ENCODE assay signal across 10 cellular contexts in genomic region chr16:17313085-17313611, GRCh38.
A peak's percentile ranks its signal among the peaks of the same experiment; 100 is the strongest.
DNase-seq lines count a peak whose midpoint lies in the region; ATAC-seq lines count a peak whose summit lies in the region.
"Had no signal": no experiment of that assay in that cellular context is flagged by ENCODE, and none has a peak within 500 bp of the region (broad histone marks: within the 10 kb centered on the region; RNA-seq: fewer than 3 reads in every experiment).

No MANE protein-coding gene starts in this region.

- H3K27me3 ChIP-seq in mucosa of rectum (ENCODE audit: control insufficient read depth in 2 of 2, insufficient read depth in 2 of 2, low read length in 2 of 2), result no peaks in the 10 kb centered on the region

- H3K36me3 ChIP-seq in mucosa of rectum (ENCODE audit: control insufficient read depth in 2 of 2, insufficient read depth in 2 of 2, low read length in 2 of 2), result no peaks in the 10 kb centered on the region
- no peaks in the 10 kb centered on the region for H3K36me3 ChIP-seq in urinary bladder (ENCODE audit: insufficient read depth)

- no peaks in the 10 kb centered on the region for H3K9me3 ChIP-seq in mucosa of rectum (ENCODE audit: control insufficient read depth in 2 of 2, low read length in 2 of 2)

- 8% methylated on average over 4 of the region's 4 CpGs for WGBS in urinary bladder

- H3K27ac ChIP-seq in mucosa of rectum (ENCODE audit: low read depth in 2 of 2, low read length in 2 of 2) (peak overlapping the region; percentile 58 to 71), urinary bladder (ENCODE audit: low read depth) (peak overlapping the region; percentile 76)

- H3K4me1 ChIP-seq in mucosa of rectum (ENCODE audit: control insufficient read depth in 2 of 2, insufficient read depth in 2 of 2, low read length in 2 of 2) (peaks cover 8 to 12% of the 10 kb centered on the region in 2 donors), urinary bladder (ENCODE audit: insufficient read depth) (no peaks in the 10 kb centered on the region)

- peak; percentile 58 for DNase-seq in NCI-H2171 treated with DMSO at 0.1 percent for 48 hours (lab: John Stamatoyannopoulos, UW)
- DNase-seq in NCI-H2171 (lab: John Stamatoyannopoulos, UW), result no peak
- DNase-seq in epidermal melanocyte (ENCODE audit: insufficient read length, low spot score), result peak; percentile 45
- DNase-seq in NCI-H345 treated with DMSO at 0.1 percent for 48 hours (lab: John Stamatoyannopoulos, UW; ENCODE audit: unreplicated experiment), result no peak
- DNase-seq: activated CD4-positive, alpha-beta memory T cell treated with anti-CD3 and anti-CD28 coated beads, Interleukin-2, amount 10 ng/mL, durations not matched to agents 7 days and 5 days; trophoblast cell had no signal

- H3K4me3 ChIP-seq in mucosa of rectum (ENCODE audit: low read length in 2 of 2) (no peak overlapping the region), urinary bladder (ENCODE audit: low read depth, low read length) (no peak overlapping the region)

- peak overlapping the region in 1 of 2 donors; percentile 28 for H3K9ac ChIP-seq in mucosa of rectum (ENCODE audit: low read depth in 1 of 2, low read length in 2 of 2)

- ATAC-seq in HG02840 (IDR thresholded peaks at IDR 0.05; ENCODE audit: low FRiP score, unreplicated experiment), result no peak
- no peak for ATAC-seq in HG03571 (IDR thresholded peaks at IDR 0.05; ENCODE audit: unreplicated experiment)

Comparison
In these comparisons a context has a peak if more than half of its experiments do, and no peak if none do; other contexts are left out.
1. DNase-seq: peak in NCI-H2171 treated with DMSO at 0.1 percent for 48 hours (single experiment) and epidermal melanocyte (single experiment); none in NCI-H2171 (single experiment) and NCI-H345 treated with DMSO at 0.1 percent for 48 hours (single experiment).